1 cellular context compared by ENCODE assay signal in the genomic region with DNA sequence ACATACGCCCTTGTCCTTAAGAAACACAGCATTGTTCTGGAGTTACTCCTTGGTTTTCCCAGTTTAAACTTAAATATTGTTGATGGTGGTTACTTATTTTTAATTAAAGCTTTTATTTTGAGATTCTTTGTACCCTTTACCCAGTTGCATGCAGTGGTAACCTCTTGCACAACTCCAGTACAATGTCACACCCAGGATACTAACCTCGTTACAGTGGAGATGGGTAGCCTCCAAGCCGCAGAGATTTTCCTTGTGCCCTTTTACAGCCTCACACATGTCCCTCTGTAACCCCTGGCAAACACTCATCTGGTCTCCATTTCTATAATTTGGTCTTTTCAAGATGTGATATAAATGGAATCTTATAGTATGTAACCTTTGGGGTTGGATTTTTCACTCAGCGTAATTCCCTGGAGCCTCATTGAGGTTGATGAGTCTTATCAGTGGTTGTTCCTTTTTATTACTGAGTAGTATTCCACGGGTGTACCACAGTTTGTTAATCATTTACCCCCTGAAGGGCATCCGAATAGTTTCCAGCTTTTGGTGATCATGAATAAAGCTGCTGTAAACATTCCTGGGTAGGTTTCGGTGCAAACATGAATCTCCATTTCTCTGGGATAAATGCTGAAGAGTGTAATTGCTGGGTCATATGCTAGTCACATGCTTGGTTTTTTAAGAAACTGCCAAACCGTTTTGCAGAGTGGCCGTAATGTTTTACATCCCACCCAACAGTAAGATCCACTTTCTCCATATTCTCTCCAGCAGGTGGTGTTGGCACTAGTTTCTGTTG.
TF ChIP-seq lines count a peak whose summit lies in the region.

No MANE protein-coding gene starts in this region.

TF ChIP-seq in HCT116, 20 proteins besides CTCF, POLR2A, EP300 and RAD21 (continued from another document):
- TF ChIP-seq, protein P1, sequence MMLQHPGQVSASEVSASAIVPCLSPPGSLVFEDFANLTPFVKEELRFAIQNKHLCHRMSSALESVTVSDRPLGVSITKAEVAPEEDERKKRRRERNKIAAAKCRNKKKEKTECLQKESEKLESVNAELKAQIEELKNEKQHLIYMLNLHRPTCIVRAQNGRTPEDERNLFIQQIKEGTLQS (IDR thresholded peaks at IDR 0.05): no peak
- no peak for TF ChIP-seq EZH2 (IDR thresholded peaks at IDR 0.05)
- no peak for TF ChIP-seq SRF (IDR thresholded peaks at IDR 0.05; ENCODE audit: low read depth)
- no peak for TF ChIP-seq CBX3 (IDR thresholded peaks at IDR 0.05; ENCODE audit: low read depth)
- TF ChIP-seq, protein P2, sequence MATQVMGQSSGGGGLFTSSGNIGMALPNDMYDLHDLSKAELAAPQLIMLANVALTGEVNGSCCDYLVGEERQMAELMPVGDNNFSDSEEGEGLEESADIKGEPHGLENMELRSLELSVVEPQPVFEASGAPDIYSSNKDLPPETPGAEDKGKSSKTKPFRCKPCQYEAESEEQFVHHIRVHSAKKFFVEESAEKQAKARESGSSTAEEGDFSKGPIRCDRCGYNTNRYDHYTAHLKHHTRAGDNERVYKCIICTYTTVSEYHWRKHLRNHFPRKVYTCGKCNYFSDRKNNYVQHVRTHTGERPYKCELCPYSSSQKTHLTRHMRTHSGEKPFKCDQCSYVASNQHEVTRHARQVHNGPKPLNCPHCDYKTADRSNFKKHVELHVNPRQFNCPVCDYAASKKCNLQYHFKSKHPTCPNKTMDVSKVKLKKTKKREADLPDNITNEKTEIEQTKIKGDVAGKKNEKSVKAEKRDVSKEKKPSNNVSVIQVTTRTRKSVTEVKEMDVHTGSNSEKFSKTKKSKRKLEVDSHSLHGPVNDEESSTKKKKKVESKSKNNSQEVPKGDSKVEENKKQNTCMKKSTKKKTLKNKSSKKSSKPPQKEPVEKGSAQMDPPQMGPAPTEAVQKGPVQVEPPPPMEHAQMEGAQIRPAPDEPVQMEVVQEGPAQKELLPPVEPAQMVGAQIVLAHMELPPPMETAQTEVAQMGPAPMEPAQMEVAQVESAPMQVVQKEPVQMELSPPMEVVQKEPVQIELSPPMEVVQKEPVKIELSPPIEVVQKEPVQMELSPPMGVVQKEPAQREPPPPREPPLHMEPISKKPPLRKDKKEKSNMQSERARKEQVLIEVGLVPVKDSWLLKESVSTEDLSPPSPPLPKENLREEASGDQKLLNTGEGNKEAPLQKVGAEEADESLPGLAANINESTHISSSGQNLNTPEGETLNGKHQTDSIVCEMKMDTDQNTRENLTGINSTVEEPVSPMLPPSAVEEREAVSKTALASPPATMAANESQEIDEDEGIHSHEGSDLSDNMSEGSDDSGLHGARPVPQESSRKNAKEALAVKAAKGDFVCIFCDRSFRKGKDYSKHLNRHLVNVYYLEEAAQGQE (IDR thresholded peaks at IDR 0.05; ENCODE audit: low read depth): no peak
- TF ChIP-seq, protein P3, sequence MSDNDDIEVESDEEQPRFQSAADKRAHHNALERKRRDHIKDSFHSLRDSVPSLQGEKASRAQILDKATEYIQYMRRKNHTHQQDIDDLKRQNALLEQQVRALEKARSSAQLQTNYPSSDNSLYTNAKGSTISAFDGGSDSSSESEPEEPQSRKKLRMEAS (IDR thresholded peaks at IDR 0.05): no peak
- TF ChIP-seq ZNF274 (IDR thresholded peaks at IDR 0.05; ENCODE audit: low read depth, low read length): no peak
